9 cellular contexts compared by ENCODE assay signal in the genomic region with DNA sequence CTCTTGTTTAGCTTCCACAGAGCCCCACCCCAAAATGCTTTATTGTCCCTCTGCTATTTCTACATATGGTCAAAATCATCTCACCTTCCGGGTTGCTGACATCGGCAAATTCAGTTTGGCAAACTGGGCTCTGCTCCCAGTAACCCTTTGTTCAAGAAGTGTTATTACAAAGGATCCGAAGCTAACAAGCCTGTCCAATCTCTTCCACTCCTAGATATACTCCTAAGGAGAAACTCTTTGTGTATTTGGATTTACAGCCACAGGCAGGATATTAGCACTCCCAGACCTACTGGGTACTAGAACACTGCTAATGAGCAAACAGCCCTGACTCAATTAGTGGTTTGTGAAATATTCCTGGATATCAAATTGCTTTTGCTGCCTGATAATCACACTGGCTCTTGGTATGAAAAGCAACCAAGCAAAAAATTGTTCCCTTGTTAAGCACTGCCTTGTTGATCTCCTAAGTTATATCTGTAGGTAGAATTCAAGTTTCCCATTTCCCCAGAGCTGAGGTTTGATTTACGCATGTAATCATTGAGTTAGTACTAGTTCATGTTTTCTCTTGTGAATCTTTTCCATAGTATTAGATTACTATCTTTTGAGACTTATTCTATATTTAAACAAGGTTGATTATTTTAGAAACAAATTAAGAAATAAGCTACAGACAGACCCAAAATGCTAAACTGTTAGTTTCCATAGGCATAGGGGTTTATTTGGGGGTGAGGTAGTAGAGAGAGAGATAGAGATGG. TPM values are rescaled to one million over a fixed set of nuclear protein-coding genes. Genes with fewer than 3 reads are reported as not detected.
A peak's percentile ranks its signal among the peaks of the same experiment; 100 is the strongest.
DNase-seq lines count a peak whose midpoint lies in the region; ATAC-seq and TF ChIP-seq lines count a peak whose summit lies in the region.
"Had no signal": no experiment of that assay in that cellular context is flagged by ENCODE, and none has a peak within 500 bp of the region (broad histone marks: within the 10 kb centered on the region; RNA-seq: fewer than 3 reads in every experiment).

No MANE protein-coding gene starts in this region.

- H3K4me3 Mint-ChIP-seq in T-helper 1 cell treated with Interleukin-12 subunit alpha and Interleukin-12 subunit beta and Interleukin-4 antibody, amounts not matched to agents 30 μg/mL and 1 μg/mL, for 36 hours = peak overlapping the region; percentile 96
- H3K4me3 Mint-ChIP-seq in mesothelial cell of epicardium = peak overlapping the region; percentile 98

- H3K9ac ChIP-seq in colonic mucosa (ENCODE audit: low read depth in 2 of 2, low read length in 2 of 2) = peak overlapping the region in 1 of 2 donors; percentile 97
- H3K9ac ChIP-seq: BLaER1 had no signal

- no peaks in the 10 kb centered on the region for H3K36me3 ChIP-seq in colonic mucosa
- H3K36me3 ChIP-seq: BLaER1 had no signal

- no peaks in the 10 kb centered on the region for H3K27me3 ChIP-seq in colonic mucosa

- TF ChIP-seq CTCF in colonic mucosa (IDR thresholded peaks at IDR 0.05) (no peak), mesothelial cell of epicardium (IDR thresholded peaks at IDR 0.05; ENCODE audit: unreplicated experiment) (no peak)

- DNase-seq in T-helper 1 cell = no peak
- peak; percentile 88 for DNase-seq in NCI-H526 treated with DMSO at 0.1 percent for 48 hours (lab: John Stamatoyannopoulos, UW)
- DNase-seq in colonic mucosa = peak; percentile 77
- no peak for DNase-seq in mesothelial cell of epicardium (ENCODE audit: low spot score in 2 of 2, unreplicated experiment in 2 of 2)

- H3K27ac Mint-ChIP-seq in T-helper 1 cell treated with Interleukin-12 subunit alpha and Interleukin-12 subunit beta and Interleukin-4 antibody, amounts not matched to agents 30 μg/mL and 1 μg/mL, for 36 hours = no peak overlapping the region
- H3K27ac Mint-ChIP-seq in mesothelial cell of epicardium = peak overlapping the region; percentile 88

- no peaks in the 10 kb centered on the region for H3K9me3 Mint-ChIP-seq in T-helper 1 cell treated with Interleukin-12 subunit alpha and Interleukin-12 subunit beta and Interleukin-4 antibody, amounts not matched to agents 30 μg/mL and 1 μg/mL, for 36 hours
- H3K9me3 Mint-ChIP-seq in mesothelial cell of epicardium = no peaks in the 10 kb centered on the region

- peaks cover 26% of the 10 kb centered on the region for H3K4me1 Mint-ChIP-seq in T-helper 1 cell treated with Interleukin-12 subunit alpha and Interleukin-12 subunit beta and Interleukin-4 antibody, amounts not matched to agents 30 μg/mL and 1 μg/mL, for 36 hours (ENCODE audit: low read depth)
- H3K4me1 Mint-ChIP-seq in mesothelial cell of epicardium = peaks cover 29% of the 10 kb centered on the region

- H3K4me3 ChIP-seq in colonic mucosa = no peak overlapping the region

- H3K27ac ChIP-seq in colonic mucosa = peak overlapping the region; percentile 99
- H3K27ac ChIP-seq: BLaER1 had no signal

- H3K27me3 Mint-ChIP-seq in T-helper 1 cell treated with Interleukin-12 subunit alpha and Interleukin-12 subunit beta and Interleukin-4 antibody, amounts not matched to agents 30 μg/mL and 1 μg/mL, for 36 hours (ENCODE audit: low read depth) = no peaks in the 10 kb centered on the region
- no peaks in the 10 kb centered on the region for H3K27me3 Mint-ChIP-seq in mesothelial cell of epicardium (ENCODE audit: low read depth)

- peaks cover 33% of the 10 kb centered on the region for H3K36me3 Mint-ChIP-seq in T-helper 1 cell treated with Interleukin-12 subunit alpha and Interleukin-12 subunit beta and Interleukin-4 antibody, amounts not matched to agents 30 μg/mL and 1 μg/mL, for 36 hours (ENCODE audit: low read depth)
- H3K36me3 Mint-ChIP-seq in mesothelial cell of epicardium = peaks cover 14% of the 10 kb centered on the region

- ATAC-seq in GM19023 (IDR thresholded peaks at IDR 0.05; ENCODE audit: unreplicated experiment) (no peak), HG03039 (IDR thresholded peaks at IDR 0.05; ENCODE audit: unreplicated experiment) (no peak), HG03432 (IDR thresholded peaks at IDR 0.05; ENCODE audit: unreplicated experiment) (no peak)

- H3K9me3 ChIP-seq in colonic mucosa = no peaks in the 10 kb centered on the region
- H3K9me3 ChIP-seq: BLaER1 had no signal

- H3K4me1 ChIP-seq in colonic mucosa = no peaks in the 10 kb centered on the region

- intact Hi-C loops in colonic mucosa (cut with DNase I) = loop anchor here (5.0 to 10.0 kb wide), 4 partner anchors 122 to 925 kb away; no protein-coding TSS in a partner anchor

RNA-seq across cellular contexts. Expression of a gene that starts 3.8 kb away (rescaled TPM):
- total RNA-seq in colonic mucosa (100 to 1,000 TPM in 1 of 2 donors, 10 to 100 TPM in 1; 94.1 to 137 TPM), mesothelial cell of epicardium (242 to 245 TPM (median 245 TPM) in 3 replicates)

Comparison
In these comparisons a context has a peak if more than half of its experiments do, and no peak if none do; other contexts are left out.
1. DNase-seq: peak in NCI-H526 treated with DMSO at 0.1 percent for 48 hours (single experiment) and colonic mucosa (single experiment); none in T-helper 1 cell (0 of 5) and mesothelial cell of epicardium (0 of 2).